Comparison of ENCODE assay signal across 1 cellular context in the genomic region with DNA sequence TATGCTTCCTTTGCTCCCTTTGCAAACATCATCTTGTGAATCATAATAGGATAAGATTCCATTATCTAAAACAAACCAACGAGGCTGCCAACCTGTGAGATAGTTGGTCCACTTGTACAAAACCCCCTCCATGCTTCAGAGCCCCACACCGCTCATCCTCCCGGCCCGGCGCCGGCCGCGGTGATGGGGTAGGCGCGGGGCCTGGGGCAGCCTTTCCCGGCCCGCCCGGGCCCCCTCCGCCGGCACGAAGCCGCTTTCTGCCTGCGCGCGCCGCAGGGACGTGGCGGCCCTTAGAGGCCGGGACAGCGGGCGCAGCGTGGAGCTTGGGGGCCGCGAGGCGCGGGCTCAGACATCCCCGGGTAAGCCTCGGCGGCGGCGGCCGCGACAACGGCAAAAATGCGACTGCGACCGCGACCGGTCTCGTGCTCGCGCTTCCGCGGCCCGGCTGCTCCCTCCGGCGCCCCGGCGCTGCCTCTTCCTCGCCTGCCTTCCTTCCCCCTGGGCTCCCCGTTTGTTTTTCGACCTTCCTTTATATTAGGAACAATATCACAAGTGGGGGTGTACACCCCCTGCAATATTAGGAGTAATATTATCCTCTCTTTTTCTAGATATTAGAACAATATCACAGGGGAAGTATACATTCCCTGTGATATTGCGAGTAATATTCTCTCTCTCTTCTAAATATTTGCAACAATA.
TF ChIP-seq lines count a peak whose summit lies in the region.

No MANE protein-coding gene starts in this region.

TF ChIP-seq in K562, 482 proteins besides CTCF, POLR2A, EP300 and RAD21 (continued from another document):
- TF ChIP-seq, protein P1, sequence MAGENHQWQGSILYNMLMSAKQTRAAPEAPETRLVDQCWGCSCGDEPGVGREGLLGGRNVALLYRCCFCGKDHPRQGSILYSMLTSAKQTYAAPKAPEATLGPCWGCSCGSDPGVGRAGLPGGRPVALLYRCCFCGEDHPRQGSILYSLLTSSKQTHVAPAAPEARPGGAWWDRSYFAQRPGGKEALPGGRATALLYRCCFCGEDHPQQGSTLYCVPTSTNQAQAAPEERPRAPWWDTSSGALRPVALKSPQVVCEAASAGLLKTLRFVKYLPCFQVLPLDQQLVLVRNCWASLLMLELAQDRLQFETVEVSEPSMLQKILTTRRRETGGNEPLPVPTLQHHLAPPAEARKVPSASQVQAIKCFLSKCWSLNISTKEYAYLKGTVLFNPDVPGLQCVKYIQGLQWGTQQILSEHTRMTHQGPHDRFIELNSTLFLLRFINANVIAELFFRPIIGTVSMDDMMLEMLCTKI (IDR thresholded peaks at IDR 0.05; ENCODE audit: partially characterized antibody) = no peak
- TF ChIP-seq ZNF232 (CRISPR knock-in tag; IDR thresholded peaks at IDR 0.05) = no peak
- no peak for TF ChIP-seq ZNF184 (CRISPR knock-in tag; IDR thresholded peaks at IDR 0.05)
TF ChIP-seq in K562: peak in this region for 1.
